Comparison of ENCODE assay signal across 10 cellular contexts in genomic region chr15:85289677-85290365, GRCh38.
DNase-seq lines count a peak whose midpoint lies in the region; ATAC-seq and TF ChIP-seq lines count a peak whose summit lies in the region.
"Had no signal": no experiment of that assay in that cellular context is flagged by ENCODE, and none has a peak within 500 bp of the region (broad histone marks: within the 10 kb centered on the region; RNA-seq: fewer than 3 reads in every experiment).

No MANE protein-coding gene starts in this region.

- no TSS peak for BruUV-seq in IMR-90 (replicated peaks; lab: Mats Ljungman, UMichigan)

- dilution Hi-C loops in IMR-90 (cut with HindIII; ENCODE audit: low sequenced_read_pairs, unreplicated experiment) = no loop called here

- H3K9ac ChIP-seq in IMR-90 (ENCODE audit: low read depth, low read length) = no peak overlapping the region
- no peak overlapping the region for H3K9ac ChIP-seq in neural progenitor cell

- no peak overlapping the region for H4K8ac ChIP-seq in IMR-90 (ENCODE audit: low read depth in 2 of 2, low read length in 2 of 2)

- no peak overlapping the region for H4K91ac ChIP-seq in IMR-90 (ENCODE audit: insufficient read depth, low read depth, low read length)

- H3K36me3 ChIP-seq in IMR-90 (ENCODE audit: control insufficient read depth, insufficient read depth, low read length) = no peaks in the 10 kb centered on the region
- no peaks in the 10 kb centered on the region for H3K36me3 ChIP-seq in neural progenitor cell

- TF ChIP-seq RAD21 in IMR-90 (IDR thresholded peaks at IDR 0.05; ENCODE audit: low read length) = peak; percentile 58; the same call in 1 of the 2 replicates

- no peak overlapping the region for H3K4me2 ChIP-seq in IMR-90 (ENCODE audit: low read depth, low read length)
- H3K4me2 ChIP-seq in neural progenitor cell = no peak overlapping the region

- H2BK20ac ChIP-seq in IMR-90 (ENCODE audit: low read depth, low read length) = peak overlapping the region; percentile 4; the same call in 1 of the 2 replicates

- H3K18ac ChIP-seq in IMR-90 (ENCODE audit: low read depth, low read length) = no peak overlapping the region

- no peak overlapping the region for H3K56ac ChIP-seq in IMR-90 (ENCODE audit: extremely low read depth, insufficient read depth, low read length)

- no peak overlapping the region for H2AK9ac ChIP-seq in IMR-90 (replicated peaks; ENCODE audit: low read depth, low read length, poor library complexity)

- no peaks in the 10 kb centered on the region for H3K9me3 Mint-ChIP-seq in neural progenitor cell
- H3K9me3 Mint-ChIP-seq: CD8-positive, alpha-beta memory T cell had no signal

- H3K4me1 ChIP-seq in IMR-90 (ENCODE audit: control insufficient read depth, insufficient read depth, low read length) = no peaks in the 10 kb centered on the region
- H3K4me1 ChIP-seq in neural progenitor cell = no peaks in the 10 kb centered on the region

- intact Hi-C loops in IMR-90 (cut with micrococcal nuclease) = loop anchor here (10.0 kb wide), 1 partner anchor 705 kb away; no protein-coding TSS in a partner anchor

- H4K20me1 ChIP-seq in IMR-90 (ENCODE audit: insufficient read depth, low read length) = no peaks in the 10 kb centered on the region
- H4K20me1 ChIP-seq in neural progenitor cell (ENCODE audit: low read depth) = no peaks in the 10 kb centered on the region

- peak; percentile 59 for TF ChIP-seq CTCF in IMR-90 (conservative IDR thresholded peaks at IDR 0.05; ENCODE audit: low read depth, low read length)
- peak; percentile 55 for TF ChIP-seq CTCF in fibroblast of mammary gland (conservative IDR thresholded peaks at IDR 0.05; ENCODE audit: control insufficient read depth, insufficient read depth, low read depth, low read length)
- TF ChIP-seq CTCF in neural progenitor cell (IDR thresholded peaks at IDR 0.05) = peak; percentile 67

- H3K4me3 ChIP-seq in IMR-90 (ENCODE audit: insufficient read depth, low read depth, low read length) = no peak overlapping the region
- H3K4me3 ChIP-seq in fibroblast of mammary gland (ENCODE audit: control insufficient read depth, low read depth, low read length) = no peak overlapping the region
- H3K4me3 ChIP-seq in neural progenitor cell = no peak overlapping the region
- H3K4me3 ChIP-seq: skin epidermis had no signal

- H2BK15ac ChIP-seq in IMR-90 (ENCODE audit: low read depth, low read length) = peak overlapping the region; percentile 26; the same call in 1 of the 3 replicates

- H3K9me3 ChIP-seq in IMR-90 (ENCODE audit: control insufficient read depth, insufficient read depth, low read length) (no peaks in the 10 kb centered on the region), neural progenitor cell (ENCODE audit: low read depth) (no peaks in the 10 kb centered on the region)

- H3K27me3 ChIP-seq in IMR-90 (ENCODE audit: control insufficient read depth, insufficient read depth, low read length) (peaks cover 3% of the 10 kb centered on the region; the same call in 1 of the 2 replicates), neural progenitor cell (peaks cover 18% of the 10 kb centered on the region)

- no peak overlapping the region for H3K4ac ChIP-seq in IMR-90 (ENCODE audit: low read depth, low read length)

- POLR2A ChIA-PET in IMR-90 (lab: Charles Lee; ENCODE audit: unreplicated experiment) = no interaction called here

- in situ Hi-C loops in IMR-90 (cut with MboI; ENCODE audit: low sequenced_read_pairs) (loop anchor here (5.0 to 25.0 kb wide), 4 partner anchors 128 to 542 kb away; no protein-coding TSS in a partner anchor), SK-MEL-5 (cut with HindIII; ENCODE audit: low pct_unique_long_range_greater_than_20kb, low sequenced_read_pairs) (no loop called here)

- H2AK5ac ChIP-seq in IMR-90 (ENCODE audit: low read depth, low read length) = 0 out of 2 replicates have a peak overlapping the region, but pooled peaks have one; percentile 6

- CTCF ChIA-PET in IMR-90 (lab: Yijun Ruan, JAX) = interaction anchor here (0.8 to 1.9 kb wide), 4 partner anchors 10 to 148 kb away, joined by 3 to 5 read pairs (median 4); no protein-coding TSS in a partner anchor

- 18% methylated on average over 5 of the region's 6 CpGs; no CpG with 5 or more reads in 1 of the 2 experiments for WGBS in IMR-90 (ENCODE audit: extremely low coverage in 2 of 2, insufficient read length in 1 of 2), 2 experiments

- no peak overlapping the region for H3K27ac ChIP-seq in IMR-90 (ENCODE audit: insufficient read depth, low read length)
- no peak overlapping the region for H3K27ac ChIP-seq in neural progenitor cell
- H3K27ac ChIP-seq: skin epidermis had no signal

- no peaks in the 10 kb centered on the region for H3K79me1 ChIP-seq in IMR-90 (ENCODE audit: low read depth in 1 of 2, low read length in 2 of 2)

- peaks cover 2% of the 10 kb centered on the region for H3K4me1 Mint-ChIP-seq in neural progenitor cell
- H3K4me1 Mint-ChIP-seq: CD8-positive, alpha-beta memory T cell had no signal

- H3K79me2 ChIP-seq in neural progenitor cell (ENCODE audit: low read depth) = no peaks in the 10 kb centered on the region

- DNase-seq in NCI-H2107 treated with DMSO at 0.1 percent for 48 hours (lab: John Stamatoyannopoulos, UW; ENCODE audit: unreplicated experiment) = peak; percentile 25
- no peak for DNase-seq in NCI-H2107 (lab: John Stamatoyannopoulos, UW)
- DNase-seq in IMR-90 = peak; percentile 31
- DNase-seq in SK-MEL-5 (ENCODE audit: low read depth, low spot score) = peak; percentile 81
- peak; percentile 54 for DNase-seq in fibroblast of mammary gland (ENCODE audit: low read depth)
- peak; percentile 54 for DNase-seq in neural progenitor cell (ENCODE audit: low spot score)
- DNase-seq in activated gamma-delta T cell (lab: John Stamatoyannopoulos, UW) = no peak
- DNase-seq in T-helper 9 cell = no peak

- no peaks in the 10 kb centered on the region for H3K9me1 ChIP-seq in IMR-90 (ENCODE audit: insufficient read depth, low read length)

- H3K36me3 Mint-ChIP-seq in neural progenitor cell = no peaks in the 10 kb centered on the region

- H2AFZ ChIP-seq in IMR-90 (replicated peaks; ENCODE audit: low read length, poor library complexity) (peak overlapping the region; percentile 72), neural progenitor cell (replicated peaks) (no peak overlapping the region)

- H3K27ac Mint-ChIP-seq in neural progenitor cell = no peak overlapping the region

- H2BK120ac ChIP-seq in IMR-90 (ENCODE audit: low read depth, low read length) = no peak overlapping the region

- no peak overlapping the region for H2BK5ac ChIP-seq in IMR-90 (ENCODE audit: low read depth, low read length, poor library complexity, severe bottlenecking)

- peaks cover 5% of the 10 kb centered on the region for H3K27me3 Mint-ChIP-seq in neural progenitor cell (ENCODE audit: insufficient read depth, low read depth)

- no peak overlapping the region for H3K4me3 Mint-ChIP-seq in neural progenitor cell
- H3K4me3 Mint-ChIP-seq: CD8-positive, alpha-beta memory T cell had no signal

- no peaks in the 10 kb centered on the region for H3F3A ChIP-seq in neural progenitor cell (ENCODE audit: low read depth)

- H3K14ac ChIP-seq in IMR-90 (replicated peaks; ENCODE audit: low read depth, low read length) = no peak overlapping the region

- H4K5ac ChIP-seq in IMR-90 (ENCODE audit: low read depth, low read length) = no peak overlapping the region; the same call in 1 of the 2 replicates

- TF ChIP-seq POLR2A in IMR-90 (IDR thresholded peaks at IDR 0.05; ENCODE audit: low read depth, low read length) = no peak

- peak; percentile 59 for ATAC-seq in IMR-90 (ENCODE audit: low read depth)

- H3K23ac ChIP-seq in IMR-90 (ENCODE audit: low read depth, low read length) = no peak overlapping the region

TF ChIP-seq in IMR-90, 13 proteins besides CTCF, POLR2A, EP300 and RAD21:
- TF ChIP-seq RFX5 (IDR thresholded peaks at IDR 0.05; ENCODE audit: low read depth, low read length) (no peak), BHLHE40 (IDR thresholded peaks at IDR 0.05; ENCODE audit: low read depth, low read length) (no peak), USF2 (IDR thresholded peaks at IDR 0.05; ENCODE audit: low read depth, low read length) (no peak), RCOR1 (IDR thresholded peaks at IDR 0.05; ENCODE audit: insufficient replicate concordance, low read length) (no peak), MAFK (IDR thresholded peaks at IDR 0.05; ENCODE audit: low read depth, low read length) (no peak), MXI1 (IDR thresholded peaks at IDR 0.05; ENCODE audit: borderline replicate concordance, low read depth, low read length) (no peak), SMC3 (IDR thresholded peaks at IDR 0.05; ENCODE audit: low read depth, low read length) (peak; percentile 50)

Comparison
In these comparisons a context has a peak if more than half of its experiments do, and no peak if none do; other contexts are left out.
1. DNase-seq: peak in NCI-H2107 treated with DMSO at 0.1 percent for 48 hours (single experiment), IMR-90 (single experiment), SK-MEL-5 (single experiment), fibroblast of mammary gland (single experiment) and neural progenitor cell (single experiment); none in NCI-H2107 (single experiment), activated gamma-delta T cell (single experiment) and T-helper 9 cell (single experiment).
2. Peak in every context shown above with its lines, with median percentiles within 50 percentile points of each other: CTCF ChIP-seq.